ENCODE assay signal across 12 cellular contexts in the genomic region with DNA sequence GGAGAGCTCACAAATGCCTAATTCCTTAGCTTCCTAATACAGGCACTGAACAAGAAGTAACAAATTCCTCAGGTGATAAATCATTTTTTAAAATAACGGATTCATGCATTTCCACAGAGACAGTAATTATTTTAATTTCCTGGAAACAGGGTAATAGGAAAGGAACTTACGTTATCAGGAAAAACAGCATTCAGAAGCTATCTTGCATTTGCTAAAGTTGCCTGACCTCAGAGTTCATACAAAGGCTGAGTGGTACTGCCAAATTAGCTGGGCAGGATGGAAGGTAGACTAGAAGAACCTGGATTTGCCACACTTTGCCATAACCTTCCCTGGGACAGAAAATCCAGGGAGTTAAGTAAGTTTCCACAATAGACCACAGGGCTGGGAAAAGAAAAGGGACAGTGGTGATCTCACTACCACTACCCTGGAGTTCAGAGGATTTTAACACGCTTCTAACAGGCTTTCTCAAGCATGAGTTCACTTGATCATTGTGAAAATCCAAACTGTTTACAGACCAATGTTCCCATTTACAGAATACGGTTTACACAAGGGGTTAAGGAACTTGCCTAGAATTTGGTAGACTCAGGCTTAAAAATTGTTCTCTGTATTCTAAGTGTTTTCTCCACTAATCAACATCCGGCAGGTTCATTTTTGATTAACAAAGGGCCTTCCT. TPM values are rescaled to one million over a fixed set of nuclear protein-coding genes. Genes with fewer than 3 reads are reported as not detected.
DNase-seq lines count a peak whose midpoint lies in the region; ATAC-seq and TF ChIP-seq lines count a peak whose summit lies in the region.
"Had no signal": no experiment of that assay in that cellular context is flagged by ENCODE, and none has a peak within 500 bp of the region (broad histone marks: within the 10 kb centered on the region; RNA-seq: fewer than 3 reads in every experiment).

No MANE protein-coding gene starts in this region.

- no peaks in the 10 kb centered on the region for H3K9me3 Mint-ChIP-seq in endodermal cell
- H3K9me3 Mint-ChIP-seq: CD4-positive, CD25-positive, alpha-beta regulatory T cell; stimulated activated effector memory CD8-positive, alpha-beta T cell treated with anti-CD3 and anti-CD28 coated beads, Interleukin-12 subunit alpha, Interleukin-12 subunit beta, amount 100 ng/mL, for 72 hours had no signal

- WGBS in endodermal cell (ENCODE audit: insufficient coverage in 1 of 2, insufficient read length in 1 of 2), 2 experiments = 93 to 94% methylated on average over 5 of the region's 5 CpGs
- 21% methylated on average over 5 of the region's 5 CpGs for WGBS in liver

- no peak overlapping the region for H3K4me3 Mint-ChIP-seq in endodermal cell
- H3K4me3 Mint-ChIP-seq: CD4-positive, CD25-positive, alpha-beta regulatory T cell; stimulated activated effector memory CD8-positive, alpha-beta T cell treated with anti-CD3 and anti-CD28 coated beads, Interleukin-12 subunit alpha, Interleukin-12 subunit beta, amount 100 ng/mL, for 72 hours had no signal

- H3K9ac ChIP-seq in endodermal cell (ENCODE audit: extremely low read depth, low read length, poor library complexity, severe bottlenecking) = no peak overlapping the region
- H3K9ac ChIP-seq in liver (ENCODE audit: low read depth in 1 of 2, low read length in 2 of 2) = peak overlapping the region; percentile 8 to 68
- peak overlapping the region; percentile 32 to 63 (median 45) for H3K9ac ChIP-seq in subcutaneous abdominal adipose tissue (ENCODE audit: low read length in 5 of 5)

- peak overlapping the region; percentile 35 for H3K27ac Mint-ChIP-seq in endodermal cell
- H3K27ac Mint-ChIP-seq: CD4-positive, CD25-positive, alpha-beta regulatory T cell; stimulated activated effector memory CD8-positive, alpha-beta T cell treated with anti-CD3 and anti-CD28 coated beads, Interleukin-12 subunit alpha, Interleukin-12 subunit beta, amount 100 ng/mL, for 72 hours had no signal

- no peaks in the 10 kb centered on the region for H3K27me3 Mint-ChIP-seq in endodermal cell (ENCODE audit: insufficient read depth)

- no peaks in the 10 kb centered on the region for H3K27me3 ChIP-seq in endodermal cell (ENCODE audit: control insufficient read depth, insufficient read depth, low read length, poor library complexity, severe bottlenecking)
- no peaks in the 10 kb centered on the region for H3K27me3 ChIP-seq in liver (ENCODE audit: control insufficient read depth in 4 of 4, insufficient read depth in 4 of 4, low read length in 3 of 4)
- no peaks in the 10 kb centered on the region for H3K27me3 ChIP-seq in subcutaneous abdominal adipose tissue (ENCODE audit: control insufficient read depth in 5 of 5, insufficient read depth in 4 of 5, low read length in 5 of 5)

- H3K36me3 ChIP-seq in endodermal cell (ENCODE audit: control insufficient read depth, insufficient read depth, low read length) = no peaks in the 10 kb centered on the region
- peaks cover 0 to 1% (median 0%) of the 10 kb centered on the region in 4 donors for H3K36me3 ChIP-seq in liver (ENCODE audit: control insufficient read depth in 4 of 4, insufficient read depth in 3 of 4, low read depth in 1 of 4, low read length in 3 of 4)
- no peaks in the 10 kb centered on the region for H3K36me3 ChIP-seq in subcutaneous abdominal adipose tissue (ENCODE audit: control insufficient read depth in 5 of 5, insufficient read depth in 5 of 5, low read length in 5 of 5)

- peaks cover 29% of the 10 kb centered on the region for H3K4me1 Mint-ChIP-seq in endodermal cell
- H3K4me1 Mint-ChIP-seq: CD4-positive, CD25-positive, alpha-beta regulatory T cell; stimulated activated effector memory CD8-positive, alpha-beta T cell treated with anti-CD3 and anti-CD28 coated beads, Interleukin-12 subunit alpha, Interleukin-12 subunit beta, amount 100 ng/mL, for 72 hours had no signal

- H3K4me3 ChIP-seq in endodermal cell (ENCODE audit: low read length) (no peak overlapping the region), liver (ENCODE audit: low read depth in 1 of 3, low read length in 3 of 3) (no peak overlapping the region), subcutaneous abdominal adipose tissue (ENCODE audit: low read depth in 1 of 5, low read length in 5 of 5) (no peak overlapping the region)

- H3K9me3 ChIP-seq in endodermal cell (ENCODE audit: control insufficient read depth, low read length) = no peaks in the 10 kb centered on the region
- no peaks in the 10 kb centered on the region for H3K9me3 ChIP-seq in liver (ENCODE audit: control insufficient read depth in 4 of 4, low read length in 3 of 4)
- no peaks in the 10 kb centered on the region for H3K9me3 ChIP-seq in subcutaneous abdominal adipose tissue (ENCODE audit: control insufficient read depth in 5 of 5, low read length in 5 of 5)

- TF ChIP-seq CTCF in endodermal cell (conservative IDR thresholded peaks at IDR 0.05) (no peak), liver (IDR thresholded peaks at IDR 0.05; ENCODE audit: low read depth, low read length, missing input control) (no peak)

- H3K4me1 ChIP-seq in endodermal cell (ENCODE audit: control insufficient read depth, insufficient read depth, low read length) = no peaks in the 10 kb centered on the region
- peaks cover 11 to 44% (median 33%) of the 10 kb centered on the region in 4 donors for H3K4me1 ChIP-seq in liver (ENCODE audit: control insufficient read depth in 4 of 4, insufficient read depth in 4 of 4, low read length in 3 of 4)
- H3K4me1 ChIP-seq in subcutaneous abdominal adipose tissue (ENCODE audit: control insufficient read depth in 5 of 5, insufficient read depth in 5 of 5, low read length in 5 of 5) = peaks cover 12 to 77% (median 71%) of the 10 kb centered on the region in 5 donors

- H3K27ac ChIP-seq in endodermal cell (ENCODE audit: low read depth, low read length) (no peak overlapping the region), liver (ENCODE audit: low read depth in 1 of 2, low read length in 2 of 2) (peak overlapping the region; percentile 83 to 95), subcutaneous abdominal adipose tissue (ENCODE audit: low read depth, low read length) (peak overlapping the region; percentile 96)

- no peaks in the 10 kb centered on the region for H3K36me3 Mint-ChIP-seq in endodermal cell (ENCODE audit: low read depth)
- H3K36me3 Mint-ChIP-seq: CD4-positive, CD25-positive, alpha-beta regulatory T cell; stimulated activated effector memory CD8-positive, alpha-beta T cell treated with anti-CD3 and anti-CD28 coated beads, Interleukin-12 subunit alpha, Interleukin-12 subunit beta, amount 100 ng/mL, for 72 hours had no signal

- DNase-seq in M059J (ENCODE audit: low read depth) (peak; percentile 70), endodermal cell (no peak), NCI-H345 treated with DMSO at 0.1 percent for 48 hours (lab: John Stamatoyannopoulos, UW; ENCODE audit: unreplicated experiment) (no peak), COLO829 (ENCODE audit: low spot score) (no peak)
- DNase-seq in activated CD4-positive, alpha-beta T cell treated with anti-CD3 and anti-CD28 coated beads for 48 hours = no peak
- DNase-seq: activated T-cell treated with anti-CD3 and anti-CD28 coated beads for 4 hours; amygdala; CD4-positive, CD25-positive, alpha-beta regulatory T cell had no signal

- peak in 1 of 2 donors; percentile 26 for TF ChIP-seq RAD21 in liver (IDR thresholded peaks at IDR 0.05)

- ATAC-seq in GM21825 (IDR thresholded peaks at IDR 0.05; ENCODE audit: unreplicated experiment) = no peak
- ATAC-seq: stimulated activated effector memory CD8-positive, alpha-beta T cell treated with anti-CD3 and anti-CD28 coated beads, Interleukin-12 subunit alpha, Interleukin-12 subunit beta, amount 100 ng/mL, for 72 hours had no signal

TF ChIP-seq in liver, 16 proteins besides CTCF, POLR2A, EP300 and RAD21 (continues in another document):
- TF ChIP-seq, protein P1, sequence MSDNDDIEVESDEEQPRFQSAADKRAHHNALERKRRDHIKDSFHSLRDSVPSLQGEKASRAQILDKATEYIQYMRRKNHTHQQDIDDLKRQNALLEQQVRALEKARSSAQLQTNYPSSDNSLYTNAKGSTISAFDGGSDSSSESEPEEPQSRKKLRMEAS (IDR thresholded peaks at IDR 0.05) = no peak
- TF ChIP-seq JUND (IDR thresholded peaks at IDR 0.05) (peak; percentile 62 to 77), TAF1 (conservative IDR thresholded peaks at IDR 0.05) (no peak), HNF4G (IDR thresholded peaks at IDR 0.05) (peak; percentile 14), YY1 (IDR thresholded peaks at IDR 0.05) (peak; percentile 43), FOXA1 (IDR thresholded peaks at IDR 0.05) (peak; percentile 60), FOXA2 (IDR thresholded peaks at IDR 0.05) (peak; percentile 83)
- TF ChIP-seq, protein P2, sequence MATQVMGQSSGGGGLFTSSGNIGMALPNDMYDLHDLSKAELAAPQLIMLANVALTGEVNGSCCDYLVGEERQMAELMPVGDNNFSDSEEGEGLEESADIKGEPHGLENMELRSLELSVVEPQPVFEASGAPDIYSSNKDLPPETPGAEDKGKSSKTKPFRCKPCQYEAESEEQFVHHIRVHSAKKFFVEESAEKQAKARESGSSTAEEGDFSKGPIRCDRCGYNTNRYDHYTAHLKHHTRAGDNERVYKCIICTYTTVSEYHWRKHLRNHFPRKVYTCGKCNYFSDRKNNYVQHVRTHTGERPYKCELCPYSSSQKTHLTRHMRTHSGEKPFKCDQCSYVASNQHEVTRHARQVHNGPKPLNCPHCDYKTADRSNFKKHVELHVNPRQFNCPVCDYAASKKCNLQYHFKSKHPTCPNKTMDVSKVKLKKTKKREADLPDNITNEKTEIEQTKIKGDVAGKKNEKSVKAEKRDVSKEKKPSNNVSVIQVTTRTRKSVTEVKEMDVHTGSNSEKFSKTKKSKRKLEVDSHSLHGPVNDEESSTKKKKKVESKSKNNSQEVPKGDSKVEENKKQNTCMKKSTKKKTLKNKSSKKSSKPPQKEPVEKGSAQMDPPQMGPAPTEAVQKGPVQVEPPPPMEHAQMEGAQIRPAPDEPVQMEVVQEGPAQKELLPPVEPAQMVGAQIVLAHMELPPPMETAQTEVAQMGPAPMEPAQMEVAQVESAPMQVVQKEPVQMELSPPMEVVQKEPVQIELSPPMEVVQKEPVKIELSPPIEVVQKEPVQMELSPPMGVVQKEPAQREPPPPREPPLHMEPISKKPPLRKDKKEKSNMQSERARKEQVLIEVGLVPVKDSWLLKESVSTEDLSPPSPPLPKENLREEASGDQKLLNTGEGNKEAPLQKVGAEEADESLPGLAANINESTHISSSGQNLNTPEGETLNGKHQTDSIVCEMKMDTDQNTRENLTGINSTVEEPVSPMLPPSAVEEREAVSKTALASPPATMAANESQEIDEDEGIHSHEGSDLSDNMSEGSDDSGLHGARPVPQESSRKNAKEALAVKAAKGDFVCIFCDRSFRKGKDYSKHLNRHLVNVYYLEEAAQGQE (IDR thresholded peaks at IDR 0.05) = peak; percentile 65
- TF ChIP-seq, protein P3, sequence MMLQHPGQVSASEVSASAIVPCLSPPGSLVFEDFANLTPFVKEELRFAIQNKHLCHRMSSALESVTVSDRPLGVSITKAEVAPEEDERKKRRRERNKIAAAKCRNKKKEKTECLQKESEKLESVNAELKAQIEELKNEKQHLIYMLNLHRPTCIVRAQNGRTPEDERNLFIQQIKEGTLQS (IDR thresholded peaks at IDR 0.05) = peak; percentile 41

RNA-seq across cellular contexts. Expression of a gene that starts 57.0 kb away (rescaled TPM):
- total RNA-seq in M059J (2014; rRNA removed; shearing (Covaris generic)) = 27.2 and 60.1 TPM in 2 replicates
- total RNA-seq in endodermal cell (10 to 100 TPM; 35.3 to 45.0 TPM), liver (10 to 100 TPM; 13.7 to 28.1 TPM)
- polyA plus RNA-seq in endodermal cell (2013, experiment 1 of 2) = 21.9 TPM
- 20.0 TPM for polyA plus RNA-seq in endodermal cell (2013, experiment 2 of 2)
- 1 to 10 TPM; 4.3 to 7.5 TPM for polyA plus RNA-seq in liver
- polyA plus RNA-seq: CD4-positive, CD25-positive, alpha-beta regulatory T cell had no signal
